ENCODE assay signal across 1 cellular context in the genomic region with DNA sequence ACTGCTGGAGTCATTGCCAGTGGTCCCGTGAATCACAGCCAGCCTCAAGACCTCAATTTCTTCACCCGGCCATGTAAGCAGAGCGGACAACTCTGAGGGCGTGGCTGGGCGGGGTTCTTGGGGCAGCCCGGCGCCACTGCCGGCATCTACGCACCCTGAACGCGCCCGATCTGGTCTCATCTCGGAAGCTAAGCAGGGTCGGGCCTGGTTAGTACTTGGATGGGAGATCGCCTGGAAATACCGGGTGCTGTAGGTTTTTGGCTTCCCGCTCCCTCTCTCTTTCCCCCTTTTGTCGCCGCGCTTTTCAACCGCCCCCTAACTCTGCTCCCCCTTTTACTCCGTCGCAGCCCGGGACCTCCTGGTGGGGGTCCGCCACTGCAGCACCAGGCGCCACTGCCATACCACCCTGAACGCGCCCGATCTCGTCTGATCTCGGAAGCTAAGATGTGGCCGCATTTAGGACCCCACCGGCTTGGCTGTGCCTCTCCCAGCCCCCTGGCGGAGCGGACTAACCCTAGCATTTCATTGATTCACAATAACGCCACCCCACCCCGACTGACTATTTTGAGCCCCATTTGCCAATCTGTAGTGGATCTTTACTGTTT.
TF ChIP-seq lines count a peak whose summit lies in the region.

No MANE protein-coding gene starts in this region.

TF ChIP-seq in K562, 482 proteins besides CTCF, POLR2A, EP300 and RAD21 (continued from another document and continues in another):
- TF ChIP-seq, protein P1, sequence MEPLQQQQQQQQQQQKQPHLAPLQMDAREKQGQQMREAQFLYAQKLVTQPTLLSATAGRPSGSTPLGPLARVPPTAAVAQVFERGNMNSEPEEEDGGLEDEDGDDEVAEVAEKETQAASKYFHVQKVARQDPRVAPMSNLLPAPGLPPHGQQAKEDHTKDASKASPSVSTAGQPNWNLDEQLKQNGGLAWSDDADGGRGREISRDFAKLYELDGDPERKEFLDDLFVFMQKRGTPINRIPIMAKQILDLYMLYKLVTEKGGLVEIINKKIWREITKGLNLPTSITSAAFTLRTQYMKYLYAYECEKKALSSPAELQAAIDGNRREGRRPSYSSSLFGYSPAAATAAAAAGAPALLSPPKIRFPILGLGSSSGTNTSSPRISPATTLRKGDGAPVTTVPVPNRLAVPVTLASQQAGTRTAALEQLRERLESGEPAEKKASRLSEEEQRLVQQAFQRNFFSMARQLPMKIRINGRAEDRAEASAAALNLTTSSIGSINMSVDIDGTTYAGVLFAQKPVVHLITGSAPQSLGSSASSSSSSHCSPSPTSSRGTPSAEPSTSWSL (CRISPR knock-in tag; IDR thresholded peaks at IDR 0.05; ENCODE audit: borderline replicate concordance) = no peak
- TF ChIP-seq, protein P2, sequence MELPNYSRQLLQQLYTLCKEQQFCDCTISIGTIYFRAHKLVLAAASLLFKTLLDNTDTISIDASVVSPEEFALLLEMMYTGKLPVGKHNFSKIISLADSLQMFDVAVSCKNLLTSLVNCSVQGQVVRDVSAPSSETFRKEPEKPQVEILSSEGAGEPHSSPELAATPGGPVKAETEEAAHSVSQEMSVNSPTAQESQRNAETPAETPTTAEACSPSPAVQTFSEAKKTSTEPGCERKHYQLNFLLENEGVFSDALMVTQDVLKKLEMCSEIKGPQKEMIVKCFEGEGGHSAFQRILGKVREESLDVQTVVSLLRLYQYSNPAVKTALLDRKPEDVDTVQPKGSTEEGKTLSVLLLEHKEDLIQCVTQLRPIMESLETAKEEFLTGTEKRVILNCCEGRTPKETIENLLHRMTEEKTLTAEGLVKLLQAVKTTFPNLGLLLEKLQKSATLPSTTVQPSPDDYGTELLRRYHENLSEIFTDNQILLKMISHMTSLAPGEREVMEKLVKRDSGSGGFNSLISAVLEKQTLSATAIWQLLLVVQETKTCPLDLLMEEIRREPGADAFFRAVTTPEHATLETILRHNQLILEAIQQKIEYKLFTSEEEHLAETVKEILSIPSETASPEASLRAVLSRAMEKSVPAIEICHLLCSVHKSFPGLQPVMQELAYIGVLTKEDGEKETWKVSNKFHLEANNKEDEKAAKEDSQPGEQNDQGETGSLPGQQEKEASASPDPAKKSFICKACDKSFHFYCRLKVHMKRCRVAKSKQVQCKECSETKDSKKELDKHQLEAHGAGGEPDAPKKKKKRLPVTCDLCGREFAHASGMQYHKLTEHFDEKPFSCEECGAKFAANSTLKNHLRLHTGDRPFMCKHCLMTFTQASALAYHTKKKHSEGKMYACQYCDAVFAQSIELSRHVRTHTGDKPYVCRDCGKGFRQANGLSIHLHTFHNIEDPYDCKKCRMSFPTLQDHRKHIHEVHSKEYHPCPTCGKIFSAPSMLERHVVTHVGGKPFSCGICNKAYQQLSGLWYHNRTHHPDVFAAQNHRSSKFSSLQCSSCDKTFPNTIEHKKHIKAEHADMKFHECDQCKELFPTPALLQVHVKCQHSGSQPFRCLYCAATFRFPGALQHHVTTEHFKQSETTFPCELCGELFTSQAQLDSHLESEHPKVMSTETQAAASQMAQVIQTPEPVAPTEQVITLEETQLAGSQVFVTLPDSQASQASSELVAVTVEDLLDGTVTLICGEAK (IDR thresholded peaks at IDR 0.05) = peak; percentile 44; the same call in 1 of the 2 replicates
- TF ChIP-seq, protein P2 (CRISPR knock-in tag; IDR thresholded peaks at IDR 0.05) = no peak
- TF ChIP-seq XRCC3 (IDR thresholded peaks at IDR 0.05) (no peak), TEAD2 (tag; IDR thresholded peaks at IDR 0.05) (no peak), PHF8 (IDR thresholded peaks at IDR 0.05; ENCODE audit: borderline replicate concordance, low read length) (peak; percentile 45; the same call in 1 of the 2 replicates), CEBPB (tag; IDR thresholded peaks at IDR 0.05) (no peak), PHB (CRISPR knock-in tag; IDR thresholded peaks at IDR 0.05) (no peak), PTRF (tag; IDR thresholded peaks at IDR 0.05) (no peak), TFAM (CRISPR knock-in tag; conservative IDR thresholded peaks at IDR 0.05) (no peak), ZBTB1 (CRISPR knock-in tag; IDR thresholded peaks at IDR 0.05; ENCODE audit: borderline replicate concordance, low read depth) (peak; percentile 18; the same call in 1 of the 2 replicates), ZNF263 (CRISPR knock-in tag; IDR thresholded peaks at IDR 0.05; ENCODE audit: borderline replicate concordance) (no peak), FOXJ2 (tag; IDR thresholded peaks at IDR 0.05) (no peak), ZNF561 (CRISPR knock-in tag; conservative IDR thresholded peaks at IDR 0.05) (no peak), ZNF696 (CRISPR knock-in tag; conservative IDR thresholded peaks at IDR 0.05) (no peak), HNRNPUL1 (IDR thresholded peaks at IDR 0.05; ENCODE audit: low read length) (no peak), CSDE1 (IDR thresholded peaks at IDR 0.05) (no peak), CHD1 (IDR thresholded peaks at IDR 0.05; ENCODE audit: low read length) (no peak), NR2F6 (CRISPR knock-in tag; IDR thresholded peaks at IDR 0.05) (no peak), RBM22 (IDR thresholded peaks at IDR 0.05; ENCODE audit: low read depth, low read length, poor library complexity, severe bottlenecking) (peak; percentile 58), FOXJ3 (CRISPR knock-in tag; IDR thresholded peaks at IDR 0.05) (no peak), KAT8 (IDR thresholded peaks at IDR 0.05; ENCODE audit: low read depth) (no peak), KLF6 (CRISPR knock-in tag; IDR thresholded peaks at IDR 0.05; ENCODE audit: borderline replicate concordance) (no peak), POLR2H (tag; IDR thresholded peaks at IDR 0.05; ENCODE audit: low read depth) (peak; percentile 70; the same call in 1 of the 2 replicates), ZNF143 (CRISPR knock-in tag; IDR thresholded peaks at IDR 0.05) (no peak), PTTG1 (tag; IDR thresholded peaks at IDR 0.05; ENCODE audit: low read depth) (no peak), ILK (tag; IDR thresholded peaks at IDR 0.05; ENCODE audit: borderline replicate concordance, low read depth) (no peak), U2AF2 (optimal IDR thresholded peaks at IDR 0.05; ENCODE audit: low read depth, low read length) (no peak), ZKSCAN8 (CRISPR knock-in tag; IDR thresholded peaks at IDR 0.05) (no peak), ZNF444 (CRISPR knock-in tag; IDR thresholded peaks at IDR 0.05) (no peak), TCFL5 (CRISPR knock-in tag; conservative IDR thresholded peaks at IDR 0.05) (no peak), BDP1 (IDR thresholded peaks at IDR 0.05; ENCODE audit: insufficient read depth, insufficient read length) (no peak), DNMT1 (IDR thresholded peaks at IDR 0.05) (peak; percentile 57; the same call in 1 of the 2 replicates), ZNF764 (CRISPR knock-in tag; IDR thresholded peaks at IDR 0.05; ENCODE audit: low read depth) (no peak), MCM3 (IDR thresholded peaks at IDR 0.05) (no peak)
- TF ChIP-seq, protein P3, sequence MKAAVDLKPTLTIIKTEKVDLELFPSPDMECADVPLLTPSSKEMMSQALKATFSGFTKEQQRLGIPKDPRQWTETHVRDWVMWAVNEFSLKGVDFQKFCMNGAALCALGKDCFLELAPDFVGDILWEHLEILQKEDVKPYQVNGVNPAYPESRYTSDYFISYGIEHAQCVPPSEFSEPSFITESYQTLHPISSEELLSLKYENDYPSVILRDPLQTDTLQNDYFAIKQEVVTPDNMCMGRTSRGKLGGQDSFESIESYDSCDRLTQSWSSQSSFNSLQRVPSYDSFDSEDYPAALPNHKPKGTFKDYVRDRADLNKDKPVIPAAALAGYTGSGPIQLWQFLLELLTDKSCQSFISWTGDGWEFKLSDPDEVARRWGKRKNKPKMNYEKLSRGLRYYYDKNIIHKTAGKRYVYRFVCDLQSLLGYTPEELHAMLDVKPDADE (conservative IDR thresholded peaks at IDR 0.05; ENCODE audit: control insufficient read depth, low read depth, low read length) = peak; percentile 90
- TF ChIP-seq, protein P4, sequence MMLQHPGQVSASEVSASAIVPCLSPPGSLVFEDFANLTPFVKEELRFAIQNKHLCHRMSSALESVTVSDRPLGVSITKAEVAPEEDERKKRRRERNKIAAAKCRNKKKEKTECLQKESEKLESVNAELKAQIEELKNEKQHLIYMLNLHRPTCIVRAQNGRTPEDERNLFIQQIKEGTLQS (IDR thresholded peaks at IDR 0.05) = no peak
- TF ChIP-seq, protein P4 (CRISPR knock-in tag; conservative IDR thresholded peaks at IDR 0.05) = peak; percentile 55; the same call in 1 of the 2 replicates
- TF ChIP-seq, protein P5, sequence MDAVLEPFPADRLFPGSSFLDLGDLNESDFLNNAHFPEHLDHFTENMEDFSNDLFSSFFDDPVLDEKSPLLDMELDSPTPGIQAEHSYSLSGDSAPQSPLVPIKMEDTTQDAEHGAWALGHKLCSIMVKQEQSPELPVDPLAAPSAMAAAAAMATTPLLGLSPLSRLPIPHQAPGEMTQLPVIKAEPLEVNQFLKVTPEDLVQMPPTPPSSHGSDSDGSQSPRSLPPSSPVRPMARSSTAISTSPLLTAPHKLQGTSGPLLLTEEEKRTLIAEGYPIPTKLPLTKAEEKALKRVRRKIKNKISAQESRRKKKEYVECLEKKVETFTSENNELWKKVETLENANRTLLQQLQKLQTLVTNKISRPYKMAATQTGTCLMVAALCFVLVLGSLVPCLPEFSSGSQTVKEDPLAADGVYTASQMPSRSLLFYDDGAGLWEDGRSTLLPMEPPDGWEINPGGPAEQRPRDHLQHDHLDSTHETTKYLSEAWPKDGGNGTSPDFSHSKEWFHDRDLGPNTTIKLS (IDR thresholded peaks at IDR 0.05; ENCODE audit: borderline replicate concordance, low read depth) = peak; percentile 79; the same call in 1 of the 2 replicates
- TF ChIP-seq, protein P6, sequence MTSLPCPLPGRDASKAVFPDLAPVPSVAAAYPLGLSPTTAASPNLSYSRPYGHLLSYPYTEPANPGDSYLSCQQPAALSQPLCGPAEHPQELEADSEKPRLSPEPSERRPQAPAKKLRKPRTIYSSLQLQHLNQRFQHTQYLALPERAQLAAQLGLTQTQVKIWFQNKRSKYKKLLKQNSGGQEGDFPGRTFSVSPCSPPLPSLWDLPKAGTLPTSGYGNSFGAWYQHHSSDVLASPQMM (CRISPR knock-in tag; IDR thresholded peaks at IDR 0.05) = no peak
- TF ChIP-seq, protein P7, sequence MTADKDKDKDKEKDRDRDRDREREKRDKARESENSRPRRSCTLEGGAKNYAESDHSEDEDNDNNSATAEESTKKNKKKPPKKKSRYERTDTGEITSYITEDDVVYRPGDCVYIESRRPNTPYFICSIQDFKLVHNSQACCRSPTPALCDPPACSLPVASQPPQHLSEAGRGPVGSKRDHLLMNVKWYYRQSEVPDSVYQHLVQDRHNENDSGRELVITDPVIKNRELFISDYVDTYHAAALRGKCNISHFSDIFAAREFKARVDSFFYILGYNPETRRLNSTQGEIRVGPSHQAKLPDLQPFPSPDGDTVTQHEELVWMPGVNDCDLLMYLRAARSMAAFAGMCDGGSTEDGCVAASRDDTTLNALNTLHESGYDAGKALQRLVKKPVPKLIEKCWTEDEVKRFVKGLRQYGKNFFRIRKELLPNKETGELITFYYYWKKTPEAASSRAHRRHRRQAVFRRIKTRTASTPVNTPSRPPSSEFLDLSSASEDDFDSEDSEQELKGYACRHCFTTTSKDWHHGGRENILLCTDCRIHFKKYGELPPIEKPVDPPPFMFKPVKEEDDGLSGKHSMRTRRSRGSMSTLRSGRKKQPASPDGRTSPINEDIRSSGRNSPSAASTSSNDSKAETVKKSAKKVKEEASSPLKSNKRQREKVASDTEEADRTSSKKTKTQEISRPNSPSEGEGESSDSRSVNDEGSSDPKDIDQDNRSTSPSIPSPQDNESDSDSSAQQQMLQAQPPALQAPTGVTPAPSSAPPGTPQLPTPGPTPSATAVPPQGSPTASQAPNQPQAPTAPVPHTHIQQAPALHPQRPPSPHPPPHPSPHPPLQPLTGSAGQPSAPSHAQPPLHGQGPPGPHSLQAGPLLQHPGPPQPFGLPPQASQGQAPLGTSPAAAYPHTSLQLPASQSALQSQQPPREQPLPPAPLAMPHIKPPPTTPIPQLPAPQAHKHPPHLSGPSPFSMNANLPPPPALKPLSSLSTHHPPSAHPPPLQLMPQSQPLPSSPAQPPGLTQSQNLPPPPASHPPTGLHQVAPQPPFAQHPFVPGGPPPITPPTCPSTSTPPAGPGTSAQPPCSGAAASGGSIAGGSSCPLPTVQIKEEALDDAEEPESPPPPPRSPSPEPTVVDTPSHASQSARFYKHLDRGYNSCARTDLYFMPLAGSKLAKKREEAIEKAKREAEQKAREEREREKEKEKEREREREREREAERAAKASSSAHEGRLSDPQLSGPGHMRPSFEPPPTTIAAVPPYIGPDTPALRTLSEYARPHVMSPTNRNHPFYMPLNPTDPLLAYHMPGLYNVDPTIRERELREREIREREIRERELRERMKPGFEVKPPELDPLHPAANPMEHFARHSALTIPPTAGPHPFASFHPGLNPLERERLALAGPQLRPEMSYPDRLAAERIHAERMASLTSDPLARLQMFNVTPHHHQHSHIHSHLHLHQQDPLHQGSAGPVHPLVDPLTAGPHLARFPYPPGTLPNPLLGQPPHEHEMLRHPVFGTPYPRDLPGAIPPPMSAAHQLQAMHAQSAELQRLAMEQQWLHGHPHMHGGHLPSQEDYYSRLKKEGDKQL (CRISPR knock-in tag; IDR thresholded peaks at IDR 0.05; ENCODE audit: borderline replicate concordance) = no peak
